Comparison of ENCODE assay signal across 8 cellular contexts in genomic region chr4:86927843-86928395, GRCh38. TPM values are rescaled to one million over a fixed set of nuclear protein-coding genes. Genes with fewer than 3 reads are reported as not detected.
DNase-seq lines count a peak whose midpoint lies in the region; ATAC-seq and TF ChIP-seq lines count a peak whose summit lies in the region.

No MANE protein-coding gene starts in this region.

- peak; percentile 91 to 97 (median 94) for ATAC-seq in psoas muscle

- 11 to 36% (median 34%) methylated on average over 2 of the region's 2 CpGs for WGBS in psoas muscle, 3 donors

- peak overlapping the region; percentile 53 for H3K4me2 ChIP-seq in DOHH2 (ENCODE audit: low read length)

- H3K36me3 ChIP-seq in DOHH2 (ENCODE audit: control insufficient read depth, low read length) (no peaks in the 10 kb centered on the region), psoas muscle (ENCODE audit: insufficient read depth in 1 of 2, low read depth in 1 of 2) (peaks cover 3 to 47% of the 10 kb centered on the region in 2 donors)

- no peaks in the 10 kb centered on the region for H3K9me2 ChIP-seq in DOHH2 (replicated peaks; ENCODE audit: control insufficient read depth, low read length)

- H3K27me3 ChIP-seq in DOHH2 (ENCODE audit: control insufficient read depth, low read length) (no peaks in the 10 kb centered on the region), psoas muscle (ENCODE audit: insufficient read depth in 3 of 3, low read length in 2 of 3) (no peaks in the 10 kb centered on the region)

- DNase-seq in HT1080 (ENCODE audit: low read depth): peak; percentile 97
- DNase-seq in cardiac fibroblast (ENCODE audit: low read depth in 2 of 2): peak; percentile 98 to 99
- DNase-seq in psoas muscle: peak in 1 of 2 donors; percentile 60
- no peak for DNase-seq in NCI-H748 (lab: John Stamatoyannopoulos, UW; ENCODE audit: unreplicated experiment)
- no peak for DNase-seq in mucosa of gallbladder (ENCODE audit: low spot score)
- no peak for DNase-seq in NCI-H187 (lab: John Stamatoyannopoulos, UW)
- no peak for DNase-seq in NCI-H69 (lab: John Stamatoyannopoulos, UW)

- H3K4me1 ChIP-seq in DOHH2 (ENCODE audit: control insufficient read depth, low read length): peaks cover 46% of the 10 kb centered on the region
- peaks cover 17% of the 10 kb centered on the region for H3K4me1 ChIP-seq in psoas muscle

- H3K9me3 ChIP-seq in DOHH2 (ENCODE audit: control insufficient read depth, insufficient read depth, low read length) (no peaks in the 10 kb centered on the region), psoas muscle (no peaks in the 10 kb centered on the region)

- peak overlapping the region; percentile 43 for H3K4me3 ChIP-seq in DOHH2 (ENCODE audit: low read length)
- H3K4me3 ChIP-seq in cardiac fibroblast (replicated peaks in 1 of 2; ENCODE audit: low read depth in 2 of 2, low read length in 2 of 2): no peak overlapping the region
- H3K4me3 ChIP-seq in psoas muscle: no peak overlapping the region

- TF ChIP-seq CTCF in DOHH2 (IDR thresholded peaks at IDR 0.05; ENCODE audit: low read depth, low read length, poor library complexity, severe bottlenecking) (no peak), cardiac fibroblast (IDR thresholded peaks at IDR 0.05; ENCODE audit: low read depth, low read length) (no peak), psoas muscle (IDR thresholded peaks at IDR 0.05) (no peak)

- no peaks in the 10 kb centered on the region for H4K20me1 ChIP-seq in DOHH2 (ENCODE audit: control insufficient read depth, insufficient read depth, low read depth, low read length)

- H3K27ac ChIP-seq in DOHH2 (ENCODE audit: low read depth, low read length) (no peak overlapping the region), psoas muscle (peak overlapping the region; percentile 84)

- peaks cover 3% of the 10 kb centered on the region for H3F3A ChIP-seq in DOHH2 (ENCODE audit: control insufficient read depth, insufficient read depth)

- intact Hi-C loops in psoas muscle (cut with DNase I): loop anchor here in 1 of 2 donors (5.0 kb wide), 2 partner anchors 164 to 179 kb away; no protein-coding TSS in a partner anchor

- no peaks in the 10 kb centered on the region for H3K79me2 ChIP-seq in DOHH2 (ENCODE audit: control insufficient read depth, low read length)

RNA-seq across cellular contexts. Expression of gene AFF1, which starts 6.9 kb away (rescaled TPM):
- 8.4 and 13.5 TPM in 2 replicates for total RNA-seq in HT1080 (2014; rRNA removed; shearing (Covaris generic))
- polyA plus RNA-seq in HT1080 (2015; cell fraction: cytosol; rRNA removed): 9.5 and 13.2 TPM in 2 replicates
- polyA plus RNA-seq in HT1080 (2015; cell fraction: nucleus; rRNA removed): 22.5 and 24.7 TPM in 2 replicates
- total RNA-seq in psoas muscle (100 to 1,000 TPM; 118 to 149 (median 122) TPM), mucosa of gallbladder (97.3 TPM)
- polyA plus RNA-seq in psoas muscle: 100 to 1,000 TPM in 2 of 3 donors, 10 to 100 TPM in 1; 62.7 to 171 (median 115) TPM

RNA-seq across cellular contexts. Expression of gene C4orf36, which starts 35.7 kb away (rescaled TPM):
- total RNA-seq in HT1080 (2014; rRNA removed; shearing (Covaris generic)): 0.13 and 2.6 TPM in 2 replicates
- polyA plus RNA-seq in HT1080 (2015; cell fraction: cytosol; rRNA removed): 0.21 and 1.3 TPM in 2 replicates
- 0.32 TPM in 1 of 2 replicates, not detected in the other for polyA plus RNA-seq in HT1080 (2015; cell fraction: nucleus; rRNA removed)
- total RNA-seq in psoas muscle (1 to 10 TPM in 1 of 4 donors, not detected in 3; 1.5 TPM), mucosa of gallbladder (0.89 TPM)
- under 1 TPM in 2 of 3 donors, not detected in 1; 0.45 to 0.70 TPM for polyA plus RNA-seq in psoas muscle

Comparison
In these comparisons a context has a peak if more than half of its experiments do, and no peak if none do; other contexts are left out.
1. DNase-seq: peak in HT1080 (single experiment) and cardiac fibroblast (2 of 2); none in NCI-H748 (single experiment), mucosa of gallbladder (single experiment), NCI-H187 (0 of 2) and NCI-H69 (single experiment).